In the genomic region with DNA sequence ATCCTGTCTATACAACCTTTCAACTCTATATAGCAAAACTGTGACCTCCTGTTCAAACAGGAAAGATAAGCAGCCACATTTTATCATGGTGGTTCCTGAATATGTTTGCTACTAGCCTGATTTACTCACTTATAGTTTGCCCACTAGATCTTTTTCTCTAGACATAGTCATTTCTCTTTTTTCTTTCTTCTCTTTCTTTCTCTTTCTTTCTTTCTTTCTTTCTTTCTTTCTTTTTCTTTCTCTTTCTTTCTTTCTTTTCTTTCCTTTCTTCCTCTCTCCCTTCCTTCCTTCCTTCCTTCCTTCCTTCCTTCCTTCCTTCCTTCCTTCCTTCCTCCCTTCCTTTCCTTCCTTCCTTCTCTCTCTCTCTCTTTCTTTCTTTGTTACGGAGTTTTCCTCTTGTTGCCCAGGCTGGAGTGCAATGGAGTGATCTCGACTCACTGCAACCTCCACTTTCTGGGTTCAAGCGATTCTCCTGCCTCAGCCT, we compare ENCODE assay signal across 1 cellular context.
A peak's percentile ranks its signal among the peaks of the same experiment; 100 is the strongest.
TF ChIP-seq lines count a peak whose summit lies in the region.
"Not testable (repeated sequence)": the region's sequence is repeated elsewhere in the genome, so short reads cannot be mapped to it uniquely, and the experiment has no call there.

No MANE protein-coding gene starts in this region.

TF ChIP-seq in K562, 482 proteins besides CTCF, POLR2A, EP300 and RAD21 (continued from another document and continues in another):
- TF ChIP-seq, protein P1, sequence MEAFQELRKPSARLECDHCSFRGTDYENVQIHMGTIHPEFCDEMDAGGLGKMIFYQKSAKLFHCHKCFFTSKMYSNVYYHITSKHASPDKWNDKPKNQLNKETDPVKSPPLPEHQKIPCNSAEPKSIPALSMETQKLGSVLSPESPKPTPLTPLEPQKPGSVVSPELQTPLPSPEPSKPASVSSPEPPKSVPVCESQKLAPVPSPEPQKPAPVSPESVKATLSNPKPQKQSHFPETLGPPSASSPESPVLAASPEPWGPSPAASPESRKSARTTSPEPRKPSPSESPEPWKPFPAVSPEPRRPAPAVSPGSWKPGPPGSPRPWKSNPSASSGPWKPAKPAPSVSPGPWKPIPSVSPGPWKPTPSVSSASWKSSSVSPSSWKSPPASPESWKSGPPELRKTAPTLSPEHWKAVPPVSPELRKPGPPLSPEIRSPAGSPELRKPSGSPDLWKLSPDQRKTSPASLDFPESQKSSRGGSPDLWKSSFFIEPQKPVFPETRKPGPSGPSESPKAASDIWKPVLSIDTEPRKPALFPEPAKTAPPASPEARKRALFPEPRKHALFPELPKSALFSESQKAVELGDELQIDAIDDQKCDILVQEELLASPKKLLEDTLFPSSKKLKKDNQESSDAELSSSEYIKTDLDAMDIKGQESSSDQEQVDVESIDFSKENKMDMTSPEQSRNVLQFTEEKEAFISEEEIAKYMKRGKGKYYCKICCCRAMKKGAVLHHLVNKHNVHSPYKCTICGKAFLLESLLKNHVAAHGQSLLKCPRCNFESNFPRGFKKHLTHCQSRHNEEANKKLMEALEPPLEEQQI (IDR thresholded peaks at IDR 0.05): peak; percentile 37; the same call in 1 of the 2 replicates
- TF ChIP-seq CC2D1A (IDR thresholded peaks at IDR 0.05) (peak; percentile 51; the same call in 1 of the 2 replicates), MTA2 (IDR thresholded peaks at IDR 0.05; ENCODE audit: low read depth) (peak; percentile 50; the same call in 1 of the 2 replicates), HBP1 (CRISPR knock-in tag; IDR thresholded peaks at IDR 0.05) (peak; percentile 36; the same call in 1 of the 2 replicates), THRAP3 (IDR thresholded peaks at IDR 0.05; ENCODE audit: borderline replicate concordance) (peak; percentile 98), ZSCAN29 (IDR thresholded peaks at IDR 0.05) (peak; percentile 44; the same call in 1 of the 2 replicates), NFIC (IDR thresholded peaks at IDR 0.05) (peak; percentile 5; the same call in 1 of the 2 replicates), BCOR (IDR thresholded peaks at IDR 0.05) (peak; percentile 40; the same call in 1 of the 2 replicates), AFF1 (IDR thresholded peaks at IDR 0.05; ENCODE audit: low read depth in 1 of 2, partially characterized antibody in 2 of 2) (peak; percentile 23 to 31), CSDE1 (IDR thresholded peaks at IDR 0.05) (peak in 1 of 2 experiments; percentile 67; a peak in 2 of 4 replicates), SMARCA4 (IDR thresholded peaks at IDR 0.05) (peak; percentile 14; the same call in 1 of the 2 replicates), MLLT1 (IDR thresholded peaks at IDR 0.05) (peak in 1 of 2 experiments; percentile 82; a peak in 1 of 4 replicates), SUPT5H (IDR thresholded peaks at IDR 0.05) (peak; percentile 53; the same call in 1 of the 2 replicates), LARP7 (IDR thresholded peaks at IDR 0.05) (peak; percentile 98), HDAC1 (IDR thresholded peaks at IDR 0.05) (peak in 1 of 2 experiments; percentile 76; a peak in 2 of 4 replicates), HDGF (IDR thresholded peaks at IDR 0.05) (peak; percentile 71; the same call in 1 of the 2 replicates), NR2C1 (IDR thresholded peaks at IDR 0.05) (peak; percentile 79), NR2C1 (tag; IDR thresholded peaks at IDR 0.05) (peak; percentile 72), BRD9 (IDR thresholded peaks at IDR 0.05; ENCODE audit: low read depth, partially characterized antibody) (peak; percentile 82), TOE1 (IDR thresholded peaks at IDR 0.05; ENCODE audit: borderline replicate concordance) (peak; percentile 63), MCM7 (IDR thresholded peaks at IDR 0.05) (peak in 1 of 2 experiments; percentile 33; a peak in 1 of 4 replicates), NBN (IDR thresholded peaks at IDR 0.05; ENCODE audit: low read depth) (peak; percentile 76; the same call in 1 of the 2 replicates), FOXA3 (CRISPR knock-in tag; conservative IDR thresholded peaks at IDR 0.05 in 1 of 2, IDR thresholded peaks at IDR 0.05 in 1 of 2) (peak in 1 of 2 experiments; percentile 79; a peak in 2 of 4 replicates), EP400 (IDR thresholded peaks at IDR 0.05) (peak; percentile 50; the same call in 1 of the 2 replicates), FOXK2 (conservative IDR thresholded peaks at IDR 0.05 in 1 of 2, IDR thresholded peaks at IDR 0.05 in 1 of 2; ENCODE audit: low read depth in 2 of 2) (peak in 1 of 2 experiments; percentile 13; a peak in 1 of 4 replicates), ZNF766 (CRISPR knock-in tag; conservative IDR thresholded peaks at IDR 0.05) (0 out of 2 replicates have a peak, but pooled peaks have one; percentile 9), ARID1B (IDR thresholded peaks at IDR 0.05) (peak; percentile 26), HLTF (IDR thresholded peaks at IDR 0.05) (peak; percentile 93; the same call in 1 of the 2 replicates)
- TF ChIP-seq, protein P2, sequence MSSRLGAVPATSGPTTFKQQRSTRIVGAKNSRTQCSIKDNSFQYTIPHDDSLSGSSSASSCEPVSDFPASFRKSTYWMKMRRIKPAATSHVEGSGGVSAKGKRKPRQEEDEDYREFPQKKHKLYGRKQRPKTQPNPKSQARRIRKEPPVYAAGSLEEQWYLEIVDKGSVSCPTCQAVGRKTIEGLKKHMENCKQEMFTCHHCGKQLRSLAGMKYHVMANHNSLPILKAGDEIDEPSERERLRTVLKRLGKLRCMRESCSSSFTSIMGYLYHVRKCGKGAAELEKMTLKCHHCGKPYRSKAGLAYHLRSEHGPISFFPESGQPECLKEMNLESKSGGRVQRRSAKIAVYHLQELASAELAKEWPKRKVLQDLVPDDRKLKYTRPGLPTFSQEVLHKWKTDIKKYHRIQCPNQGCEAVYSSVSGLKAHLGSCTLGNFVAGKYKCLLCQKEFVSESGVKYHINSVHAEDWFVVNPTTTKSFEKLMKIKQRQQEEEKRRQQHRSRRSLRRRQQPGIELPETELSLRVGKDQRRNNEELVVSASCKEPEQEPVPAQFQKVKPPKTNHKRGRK (tag; IDR thresholded peaks at IDR 0.05): peak; percentile 99
- TF ChIP-seq TOE1 (CRISPR knock-in tag; IDR thresholded peaks at IDR 0.05; ENCODE audit: borderline replicate concordance, low read depth): not testable (repeated sequence)
- TF ChIP-seq, protein P3, sequence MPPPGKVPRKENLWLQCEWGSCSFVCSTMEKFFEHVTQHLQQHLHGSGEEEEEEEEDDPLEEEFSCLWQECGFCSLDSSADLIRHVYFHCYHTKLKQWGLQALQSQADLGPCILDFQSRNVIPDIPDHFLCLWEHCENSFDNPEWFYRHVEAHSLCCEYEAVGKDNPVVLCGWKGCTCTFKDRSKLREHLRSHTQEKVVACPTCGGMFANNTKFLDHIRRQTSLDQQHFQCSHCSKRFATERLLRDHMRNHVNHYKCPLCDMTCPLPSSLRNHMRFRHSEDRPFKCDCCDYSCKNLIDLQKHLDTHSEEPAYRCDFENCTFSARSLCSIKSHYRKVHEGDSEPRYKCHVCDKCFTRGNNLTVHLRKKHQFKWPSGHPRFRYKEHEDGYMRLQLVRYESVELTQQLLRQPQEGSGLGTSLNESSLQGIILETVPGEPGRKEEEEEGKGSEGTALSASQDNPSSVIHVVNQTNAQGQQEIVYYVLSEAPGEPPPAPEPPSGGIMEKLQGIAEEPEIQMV (tag; conservative IDR thresholded peaks at IDR 0.05; ENCODE audit: low read depth): peak; percentile 58; the same call in 1 of the 2 replicates
- TF ChIP-seq, protein P4, sequence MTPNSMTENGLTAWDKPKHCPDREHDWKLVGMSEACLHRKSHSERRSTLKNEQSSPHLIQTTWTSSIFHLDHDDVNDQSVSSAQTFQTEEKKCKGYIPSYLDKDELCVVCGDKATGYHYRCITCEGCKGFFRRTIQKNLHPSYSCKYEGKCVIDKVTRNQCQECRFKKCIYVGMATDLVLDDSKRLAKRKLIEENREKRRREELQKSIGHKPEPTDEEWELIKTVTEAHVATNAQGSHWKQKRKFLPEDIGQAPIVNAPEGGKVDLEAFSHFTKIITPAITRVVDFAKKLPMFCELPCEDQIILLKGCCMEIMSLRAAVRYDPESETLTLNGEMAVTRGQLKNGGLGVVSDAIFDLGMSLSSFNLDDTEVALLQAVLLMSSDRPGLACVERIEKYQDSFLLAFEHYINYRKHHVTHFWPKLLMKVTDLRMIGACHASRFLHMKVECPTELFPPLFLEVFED (CRISPR knock-in tag; conservative IDR thresholded peaks at IDR 0.05): 0 out of 2 replicates have a peak, but pooled peaks have one; percentile 6
- TF ChIP-seq, protein P5, sequence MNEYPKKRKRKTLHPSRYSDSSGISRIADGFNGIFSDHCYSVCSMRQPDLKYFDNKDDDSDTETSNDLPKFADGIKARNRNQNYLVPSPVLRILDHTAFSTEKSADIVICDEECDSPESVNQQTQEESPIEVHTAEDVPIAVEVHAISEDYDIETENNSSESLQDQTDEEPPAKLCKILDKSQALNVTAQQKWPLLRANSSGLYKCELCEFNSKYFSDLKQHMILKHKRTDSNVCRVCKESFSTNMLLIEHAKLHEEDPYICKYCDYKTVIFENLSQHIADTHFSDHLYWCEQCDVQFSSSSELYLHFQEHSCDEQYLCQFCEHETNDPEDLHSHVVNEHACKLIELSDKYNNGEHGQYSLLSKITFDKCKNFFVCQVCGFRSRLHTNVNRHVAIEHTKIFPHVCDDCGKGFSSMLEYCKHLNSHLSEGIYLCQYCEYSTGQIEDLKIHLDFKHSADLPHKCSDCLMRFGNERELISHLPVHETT (CRISPR knock-in tag; conservative IDR thresholded peaks at IDR 0.05 in 1 of 2, IDR thresholded peaks at IDR 0.05 in 1 of 2): peak in 1 of 2 experiments; percentile 11; a peak in 1 of 4 replicates
